Comparison of ENCODE assay signal across 19 cellular contexts in genomic region chr10:88943778-88944177, GRCh38. TPM values are rescaled to one million over a fixed set of nuclear protein-coding genes. Genes with fewer than 3 reads are reported as not detected.
DNase-seq lines count a peak whose midpoint lies in the region; ATAC-seq and TF ChIP-seq lines count a peak whose summit lies in the region.
"Had no signal": no experiment of that assay in that cellular context is flagged by ENCODE, and none has a peak within 500 bp of the region (broad histone marks: within the 10 kb centered on the region; RNA-seq: fewer than 3 reads in every experiment).

No MANE protein-coding gene starts in this region.

- H3K4me1 ChIP-seq in SK-N-SH (ENCODE audit: control insufficient read depth in 1 of 2, insufficient read depth in 2 of 2, low read depth in 1 of 2, low read length in 1 of 2) = peaks cover 0 to 3% of the 10 kb centered on the region in 2 experiments; a peak in 1 of 4 replicates
- H3K4me1 ChIP-seq in muscle layer of colon (ENCODE audit: insufficient read depth, low read length) = peaks cover 73% of the 10 kb centered on the region
- H3K4me1 ChIP-seq in thoracic aorta (ENCODE audit: control insufficient read depth in 1 of 2, low read depth in 2 of 2) = peaks cover 27 to 84% of the 10 kb centered on the region in 2 donors
- H3K4me1 ChIP-seq: Peyer's patch had no signal

- POLR2A ChIA-PET in SK-N-SH (lab: Yijun Ruan, JAX) = no interaction called here

- ATAC-seq in SK-N-SH treated with all-trans-retinoic acid at 6 μM for 48 hours = no peak
- no peak for ATAC-seq in thoracic aorta (ENCODE audit: insufficient number of reproducible peaks, low FRiP score, low read depth)
- ATAC-seq in GM18520 (IDR thresholded peaks at IDR 0.05; ENCODE audit: unreplicated experiment) = no peak

- H4K20me1 ChIP-seq in SK-N-SH (ENCODE audit: insufficient read depth) = no peaks in the 10 kb centered on the region

- no peak overlapping the region for H2AFZ ChIP-seq in SK-N-SH (ENCODE audit: low read depth)

- DNase-seq in SK-N-SH (no peak), thoracic aorta (ENCODE audit: low spot score) (no peak), GOT3 (lab: John Stamatoyannopoulos, UW) (no peak), NCI-H146 (lab: John Stamatoyannopoulos, UW) (no peak), A172 (ENCODE audit: low spot score) (no peak)
- DNase-seq: AML-193; Calu3; CD8-positive, alpha-beta memory T cell; DMS153; KG1; NCI-H187; NCI-H446; NCI-H526; Peyer's patch had no signal

- H3K27me3 ChIP-seq in SK-N-SH (ENCODE audit: insufficient read depth) = no peaks in the 10 kb centered on the region
- no peaks in the 10 kb centered on the region for H3K27me3 ChIP-seq in muscle layer of colon (ENCODE audit: control insufficient read depth in 1 of 2, insufficient read depth in 2 of 2, low read length in 2 of 2)
- no peaks in the 10 kb centered on the region for H3K27me3 ChIP-seq in thoracic aorta (replicated peaks; ENCODE audit: insufficient read depth)
- H3K27me3 ChIP-seq: Peyer's patch had no signal

- no peaks in the 10 kb centered on the region for H3F3A ChIP-seq in SK-N-SH (replicated peaks; ENCODE audit: insufficient read depth)

- no peaks in the 10 kb centered on the region for H3K9me3 ChIP-seq in SK-N-SH
- H3K9me3 ChIP-seq in muscle layer of colon (ENCODE audit: low read length) = no peaks in the 10 kb centered on the region
- H3K9me3 ChIP-seq in thoracic aorta = no peaks in the 10 kb centered on the region
- H3K9me3 ChIP-seq: Peyer's patch had no signal

- no peak overlapping the region for H3K27ac ChIP-seq in SK-N-SH (ENCODE audit: low read depth in 2 of 2, low read length in 1 of 2)
- peak overlapping the region; percentile 4 for H3K27ac ChIP-seq in muscle layer of colon (ENCODE audit: low read depth, low read length)
- peak overlapping the region; percentile 36 to 47 for H3K27ac ChIP-seq in thoracic aorta
- H3K27ac ChIP-seq: 22Rv1, C4-2B, Peyer's patch had no signal

- peaks cover 10% of the 10 kb centered on the region; the same call in 1 of the 2 replicates for H3K79me2 ChIP-seq in SK-N-SH (ENCODE audit: insufficient read depth)

- no peak overlapping the region for H3K4me2 ChIP-seq in SK-N-SH

- H3K9ac ChIP-seq in SK-N-SH = no peak overlapping the region
- H3K9ac ChIP-seq in muscle layer of colon (ENCODE audit: low read length) = no peak overlapping the region

- no peaks in the 10 kb centered on the region for H3K9me2 ChIP-seq in SK-N-SH

- H3K36me3 ChIP-seq in SK-N-SH (replicated peaks in 1 of 2; ENCODE audit: control insufficient read depth in 1 of 2, insufficient read depth in 2 of 2, low read length in 1 of 2) (peaks cover 21 to 53% of the 10 kb centered on the region in 2 experiments), muscle layer of colon (ENCODE audit: insufficient read depth, low read length) (peaks cover 94% of the 10 kb centered on the region), thoracic aorta (peaks cover 92% of the 10 kb centered on the region)

- WGBS in SK-N-SH (ENCODE audit: low lambda C conversion rate) = 100% methylated on average over 1 of the region's 3 CpGs

- TF ChIP-seq EP300 in SK-N-SH (IDR thresholded peaks at IDR 0.05; ENCODE audit: borderline replicate concordance in 1 of 2, low read depth in 1 of 2, low read length in 1 of 2) = no peak

- no peak for TF ChIP-seq RAD21 in SK-N-SH (IDR thresholded peaks at IDR 0.05; ENCODE audit: low read length)

- H3K4me3 ChIP-seq in SK-N-SH (ENCODE audit: low read depth in 2 of 2, low read length in 1 of 2) (no peak overlapping the region), muscle layer of colon (ENCODE audit: low read depth in 1 of 2, low read length in 2 of 2) (peak overlapping the region in 1 of 2 donors; percentile 12), thoracic aorta (peak overlapping the region; percentile 95)
- H3K4me3 ChIP-seq: Peyer's patch had no signal

- CTCF ChIA-PET in SK-N-SH (lab: Yijun Ruan, JAX) = interaction anchor here (1.0 to 7.1 kb wide), 5 partner anchors 43 to 270 kb away, joined by 3 to 41 read pairs (median 5); no protein-coding TSS in a partner anchor

- no peak for TF ChIP-seq CTCF in SK-N-SH (IDR thresholded peaks at IDR 0.05)
- TF ChIP-seq CTCF in thoracic aorta (IDR thresholded peaks at IDR 0.05) = no peak

TF ChIP-seq in SK-N-SH, 30 proteins besides CTCF, POLR2A, EP300 and RAD21:
- 0 out of 2 replicates have a peak, but pooled peaks have one; percentile 17 for TF ChIP-seq POLR2AphosphoS5 (IDR thresholded peaks at IDR 0.05; ENCODE audit: low read depth, low read length)
- no peak for TF ChIP-seq MEF2A (IDR thresholded peaks at IDR 0.05; ENCODE audit: borderline replicate concordance, low read depth)

TF ChIP-seq in SK-N-SH treated with all-trans-retinoic acid at 6 μM for 48 hours, 23 proteins besides CTCF, POLR2A, EP300 and RAD21:
- TF ChIP-seq TCF4 (CRISPR knock-in tag; IDR thresholded peaks at IDR 0.05; ENCODE audit: borderline replicate concordance) (no peak), ZNF70 (CRISPR knock-in tag; IDR thresholded peaks at IDR 0.05) (no peak), GLIS3 (CRISPR knock-in tag; IDR thresholded peaks at IDR 0.05) (no peak), ARNTL (CRISPR knock-in tag; IDR thresholded peaks at IDR 0.05; ENCODE audit: borderline replicate concordance, low read depth) (no peak), CSDC2 (CRISPR knock-in tag; IDR thresholded peaks at IDR 0.05) (no peak), CSRNP3 (CRISPR knock-in tag; IDR thresholded peaks at IDR 0.05) (no peak), BACH2 (CRISPR knock-in tag; IDR thresholded peaks at IDR 0.05; ENCODE audit: borderline replicate concordance) (no peak)

RNA-seq across cellular contexts. Expression of gene ACTA2, which starts 8.8 kb away (rescaled TPM):
- polyA plus RNA-seq in SK-N-SH (2012; rRNA removed) = 119 and 130 TPM in 2 replicates
- 128 and 149 TPM in 2 replicates for polyA plus RNA-seq in SK-N-SH (2012; cell fraction: cytosol; rRNA removed)
- polyA plus RNA-seq in SK-N-SH (2012; cell fraction: nucleus; rRNA removed) = 146 and 161 TPM in 2 replicates
- over 10,000 TPM in 1 of 2 donors, 1,000 to 10,000 TPM in 1; 4,797 to 12,240 TPM for total RNA-seq in thoracic aorta
- total RNA-seq in A172 (2014; rRNA removed; shearing (Covaris generic)) = 11.2 and 15.6 TPM in 2 replicates

RNA-seq across cellular contexts. Expression of gene FAS, which starts 46.8 kb away (rescaled TPM):
- polyA plus RNA-seq in SK-N-SH (2012; rRNA removed) = 31.5 and 44.2 TPM in 2 replicates
- 37.8 and 39.8 TPM in 2 replicates for polyA plus RNA-seq in SK-N-SH (2012; cell fraction: cytosol; rRNA removed)
- 24.3 and 50.5 TPM in 2 replicates for polyA plus RNA-seq in SK-N-SH (2012; cell fraction: nucleus; rRNA removed)
- 10 to 100 TPM; 24.0 to 32.6 TPM for total RNA-seq in thoracic aorta
- total RNA-seq in A172 (2014; rRNA removed; shearing (Covaris generic)) = 16.0 and 17.2 TPM in 2 replicates

Comparison
In these comparisons a context has a peak if more than half of its experiments do, and no peak if none do; other contexts are left out.
1. H3K27ac ChIP-seq: peak in muscle layer of colon (single experiment) and thoracic aorta (2 of 2); none in SK-N-SH (0 of 2).
2. RNA of gene ACTA2, which starts 8.8 kb away (total RNA-seq): 4,797 to 12,240 TPM in thoracic aorta; 11.2 to 15.6 TPM in A172; every median in the first group is over 100 times any median in the second.